In genomic region chr1:26170472-26170821, GRCh38 we compare ENCODE assay signal across 11 cellular contexts. TPM values are rescaled to one million over a fixed set of nuclear protein-coding genes. Genes with fewer than 3 reads are reported as not detected.
DNase-seq lines count a peak whose midpoint lies in the region; ATAC-seq, FAIRE-seq and TF ChIP-seq lines count a peak whose summit lies in the region.
"Had no signal": no experiment of that assay in that cellular context is flagged by ENCODE, and none has a peak within 500 bp of the region (broad histone marks: within the 10 kb centered on the region; RNA-seq: fewer than 3 reads in every experiment).

No MANE protein-coding gene starts in this region.

- no peak for ATAC-seq in upper lobe of right lung

- H3K36me3 ChIP-seq in breast epithelium (no peaks in the 10 kb centered on the region), mesenchymal stem cell (ENCODE audit: control insufficient read depth in 1 of 2, insufficient read depth in 2 of 2, low read depth in 1 of 2, low read length in 2 of 2) (peaks cover 9 to 10% of the 10 kb centered on the region in 2 experiments), upper lobe of right lung (no peaks in the 10 kb centered on the region)

- peak overlapping the region in 1 of 2 experiments; percentile 15 for H2BK12ac ChIP-seq in mesenchymal stem cell (ENCODE audit: low read length in 2 of 2)

- no peak overlapping the region for H3K14ac ChIP-seq in mesenchymal stem cell (ENCODE audit: low read length in 2 of 2)

- H3K27ac Mint-ChIP-seq in activated naive CD4-positive, alpha-beta T cell treated with anti-CD3 and anti-CD28 coated beads, Interleukin-2, amount 50 U/mL, for 24 hours: peak overlapping the region; percentile 77

- intact Hi-C loops in breast epithelium (cut with DNase I; ENCODE audit: low total_unique reads) (no loop called here), upper lobe of right lung (cut with DNase I) (no loop called here)

- no peaks in the 10 kb centered on the region for H3K27me3 Mint-ChIP-seq in activated naive CD4-positive, alpha-beta T cell treated with anti-CD3 and anti-CD28 coated beads, Interleukin-2, amount 50 U/mL, for 24 hours

- H3K4me1 Mint-ChIP-seq in activated naive CD4-positive, alpha-beta T cell treated with anti-CD3 and anti-CD28 coated beads, Interleukin-2, amount 50 U/mL, for 24 hours: peaks cover 3% of the 10 kb centered on the region

- no peaks in the 10 kb centered on the region for H3K4me1 ChIP-seq in breast epithelium
- H3K4me1 ChIP-seq in mesenchymal stem cell (ENCODE audit: control insufficient read depth, insufficient read depth, low read depth, low read length): peaks cover 16% of the 10 kb centered on the region
- H3K4me1 ChIP-seq in upper lobe of right lung: peaks cover 8% of the 10 kb centered on the region

- H3K36me3 Mint-ChIP-seq in activated naive CD4-positive, alpha-beta T cell treated with anti-CD3 and anti-CD28 coated beads, Interleukin-2, amount 50 U/mL, for 24 hours: peaks cover 5% of the 10 kb centered on the region

- TF ChIP-seq CTCF in breast epithelium (IDR thresholded peaks at IDR 0.05) (no peak), upper lobe of right lung (IDR thresholded peaks at IDR 0.05) (no peak)

- DNase-seq in activated naive CD4-positive, alpha-beta T cell (lab: John Stamatoyannopoulos, UW): no peak
- DNase-seq in breast epithelium (ENCODE audit: low spot score in 2 of 2) (no peak), mesenchymal stem cell (no peak), upper lobe of right lung (no peak), NCI-H748 (lab: John Stamatoyannopoulos, UW; ENCODE audit: unreplicated experiment) (no peak), RCC 7860 (ENCODE audit: low spot score) (no peak), NCI-H2227 (lab: John Stamatoyannopoulos, UW; ENCODE audit: unreplicated experiment) (no peak)
- DNase-seq: cortex of kidney had no signal

- WGBS in mesenchymal stem cell: 89% methylated on average over 9 of the region's 9 CpGs

- H3K27ac ChIP-seq in breast epithelium (peak overlapping the region; percentile 87 to 89), mesenchymal stem cell (ENCODE audit: low read length, poor library complexity, severe bottlenecking) (no peak overlapping the region), upper lobe of right lung (peak overlapping the region; percentile 86)

- peak overlapping the region; percentile 95 for H3K9ac ChIP-seq in mesenchymal stem cell (ENCODE audit: low read length)

- peak overlapping the region; percentile 94 for H2AFZ ChIP-seq in mesenchymal stem cell (ENCODE audit: low read depth, low read length)

- H3K9me3 Mint-ChIP-seq in activated naive CD4-positive, alpha-beta T cell treated with anti-CD3 and anti-CD28 coated beads, Interleukin-2, amount 50 U/mL, for 24 hours: no peaks in the 10 kb centered on the region

- H4K91ac ChIP-seq in mesenchymal stem cell (ENCODE audit: low read length): no peak overlapping the region

- H3K9me3 ChIP-seq in breast epithelium (no peaks in the 10 kb centered on the region), mesenchymal stem cell (ENCODE audit: control insufficient read depth, low read length) (no peaks in the 10 kb centered on the region), upper lobe of right lung (no peaks in the 10 kb centered on the region)

- H3K27me3 ChIP-seq in breast epithelium (no peaks in the 10 kb centered on the region), mesenchymal stem cell (ENCODE audit: control insufficient read depth in 1 of 2, insufficient read depth in 1 of 2, low read length in 2 of 2) (peaks cover 0 to 11% of the 10 kb centered on the region in 2 experiments), upper lobe of right lung (no peaks in the 10 kb centered on the region)

- H2BK15ac ChIP-seq in mesenchymal stem cell (ENCODE audit: low read depth, poor library complexity, severe bottlenecking): no peak overlapping the region

- no peak for FAIRE-seq in RCC 7860 (lab: Jason Lieb, UNC)

- H2BK5ac ChIP-seq in mesenchymal stem cell (ENCODE audit: low read depth, low read length, poor library complexity, severe bottlenecking): no peak overlapping the region

- no peak overlapping the region for H2AK5ac ChIP-seq in mesenchymal stem cell (ENCODE audit: low read length, severe bottlenecking)

- TF ChIP-seq POLR2A in breast epithelium (IDR thresholded peaks at IDR 0.05): no peak

- no peak overlapping the region for H4K8ac ChIP-seq in mesenchymal stem cell (ENCODE audit: low read length)

- H3K79me1 ChIP-seq in mesenchymal stem cell (replicated peaks; ENCODE audit: low read length, poor library complexity, severe bottlenecking): peaks cover 20% of the 10 kb centered on the region

- peak overlapping the region in 1 of 2 experiments; percentile 95 for H3K4ac ChIP-seq in mesenchymal stem cell (ENCODE audit: low read depth in 1 of 2, low read length in 2 of 2)

- peak overlapping the region; percentile 88 for H3K4me2 ChIP-seq in mesenchymal stem cell (ENCODE audit: low read length, poor library complexity, severe bottlenecking)

- H3K18ac ChIP-seq in mesenchymal stem cell (ENCODE audit: low read depth in 1 of 2, low read length in 2 of 2): no peak overlapping the region

- H3K4me3 ChIP-seq in breast epithelium (peak overlapping the region; percentile 76 to 89 (median 80)), mesenchymal stem cell (ENCODE audit: insufficient read depth in 1 of 2, low read depth in 1 of 2, low read length in 2 of 2) (peak overlapping the region; percentile 89), upper lobe of right lung (peak overlapping the region; percentile 91)

- H2BK120ac ChIP-seq in mesenchymal stem cell (ENCODE audit: low read depth, low read length): no peak overlapping the region

- no peak overlapping the region for H3K23ac ChIP-seq in mesenchymal stem cell (ENCODE audit: low read length in 2 of 2)

- peak overlapping the region; percentile 96 for H3K4me3 Mint-ChIP-seq in activated naive CD4-positive, alpha-beta T cell treated with anti-CD3 and anti-CD28 coated beads, Interleukin-2, amount 50 U/mL, for 24 hours

RNA-seq across cellular contexts. Expression of gene ZNF593, which starts 0.7 kb away (rescaled TPM):
- total RNA-seq in breast epithelium: 10 to 100 TPM; 26.4 to 39.7 (median 31.9) TPM
- polyA plus RNA-seq in mesenchymal stem cell (2013, experiment 1 of 2): 34.0 TPM
- polyA plus RNA-seq in mesenchymal stem cell (2013, experiment 2 of 2): 34.0 TPM
- total RNA-seq in upper lobe of right lung: 22.6 TPM

RNA-seq across cellular contexts. Expression of gene ZNF593OS, which starts 1.2 kb away (rescaled TPM):
- total RNA-seq in breast epithelium: not detected
- polyA plus RNA-seq in mesenchymal stem cell (2013, experiment 1 of 2): not detected
- not detected for polyA plus RNA-seq in mesenchymal stem cell (2013, experiment 2 of 2)
- not detected for total RNA-seq in upper lobe of right lung
- total RNA-seq: LHCN-M2, subcutaneous adipose tissue had no signal

RNA-seq across cellular contexts. Expression of gene C1orf232, which starts 1.7 kb away (rescaled TPM):
- not detected for total RNA-seq in breast epithelium
- polyA plus RNA-seq in mesenchymal stem cell (2013, experiment 1 of 2): not detected
- polyA plus RNA-seq in mesenchymal stem cell (2013, experiment 2 of 2): not detected
- total RNA-seq in upper lobe of right lung: not detected
- total RNA-seq: LHCN-M2, subcutaneous adipose tissue had no signal

RNA-seq across cellular contexts. Expression of gene CNKSR1, which starts 6.8 kb away (rescaled TPM):
- total RNA-seq in breast epithelium: 10 to 100 TPM in 2 of 3 donors, 1 to 10 TPM in 1; 2.2 to 28.2 (median 22.3) TPM
- 0.22 TPM for polyA plus RNA-seq in mesenchymal stem cell (2013, experiment 1 of 2)
- polyA plus RNA-seq in mesenchymal stem cell (2013, experiment 2 of 2): 0.14 TPM
- 21.6 TPM for total RNA-seq in upper lobe of right lung

RNA-seq across cellular contexts. Expression of gene FAM110D, which starts 11.6 kb away (rescaled TPM):
- total RNA-seq in breast epithelium: 1 to 10 TPM; 3.4 to 9.1 (median 6.2) TPM
- 0.06 TPM for polyA plus RNA-seq in mesenchymal stem cell (2013, experiment 1 of 2)
- 0.05 TPM for polyA plus RNA-seq in mesenchymal stem cell (2013, experiment 2 of 2)
- total RNA-seq in upper lobe of right lung: 6.9 TPM
- total RNA-seq: LHCN-M2 had no signal
